In the genomic region with DNA sequence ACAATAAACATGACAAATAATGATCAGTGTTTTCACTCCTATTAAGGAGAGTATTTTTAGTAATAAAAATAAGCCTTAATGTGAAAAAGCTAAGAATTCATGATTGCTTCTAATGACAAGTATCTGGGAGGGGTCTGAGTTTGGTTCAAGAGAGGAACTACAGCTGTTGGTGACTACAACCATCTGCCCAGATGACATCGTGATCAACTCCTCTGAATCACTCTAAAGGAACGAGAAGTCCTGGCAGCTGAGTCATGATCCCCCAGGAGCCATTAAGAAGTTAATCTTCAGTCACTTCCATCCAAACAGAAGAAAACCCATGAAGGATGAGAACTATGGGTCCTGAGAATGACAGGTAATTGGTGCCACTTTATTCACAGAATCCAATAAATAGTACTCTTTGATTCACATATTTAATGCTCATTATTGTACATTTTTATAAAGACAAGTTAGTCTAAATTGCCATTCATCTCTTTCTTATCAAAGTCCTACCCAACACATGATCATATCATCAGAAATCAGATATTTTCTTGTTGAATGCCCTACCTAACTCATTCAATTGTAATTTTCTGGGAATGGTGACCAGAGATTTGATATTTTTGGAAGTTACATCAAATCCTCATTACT, we compare ENCODE assay signal across 9 cellular contexts. TPM values are rescaled to one million over a fixed set of nuclear protein-coding genes. Genes with fewer than 3 reads are reported as not detected.
DNase-seq lines count a peak whose midpoint lies in the region; ATAC-seq and TF ChIP-seq lines count a peak whose summit lies in the region.
"Had no signal": no experiment of that assay in that cellular context is flagged by ENCODE, and none has a peak within 500 bp of the region (broad histone marks: within the 10 kb centered on the region; RNA-seq: fewer than 3 reads in every experiment).

No MANE protein-coding gene starts in this region.

- no peak for TF ChIP-seq CTCF in IMR-90 (conservative IDR thresholded peaks at IDR 0.05; ENCODE audit: low read depth, low read length)
- TF ChIP-seq CTCF in brain microvascular endothelial cell (IDR thresholded peaks at IDR 0.05; ENCODE audit: low read depth, low read length, missing control alignments) = no peak
- no peak for TF ChIP-seq CTCF in left lung (IDR thresholded peaks at IDR 0.05)

- H2AFZ ChIP-seq in ACC112 (ENCODE audit: low read length, unreplicated experiment) = no peak overlapping the region
- no peak overlapping the region for H2AFZ ChIP-seq in IMR-90 (replicated peaks; ENCODE audit: low read length, poor library complexity)

- H3K4me3 ChIP-seq in ACC112 (ENCODE audit: low read depth, low read length) = peak overlapping the region; percentile 41
- no peak overlapping the region for H3K4me3 ChIP-seq in IMR-90 (ENCODE audit: insufficient read depth, low read depth, low read length)
- H3K4me3 ChIP-seq in brain microvascular endothelial cell (ENCODE audit: low read depth, low read length) = no peak overlapping the region
- H3K4me3 ChIP-seq in left lung = no peak overlapping the region

- no peak overlapping the region for H3K18ac ChIP-seq in IMR-90 (ENCODE audit: low read depth, low read length)

- H3K56ac ChIP-seq in IMR-90 (ENCODE audit: extremely low read depth, insufficient read depth, low read length) = no peak overlapping the region

- H3K4me1 ChIP-seq in ACC112 (ENCODE audit: control insufficient read depth, insufficient read depth, low read length, unreplicated experiment) = peaks cover 84% of the 10 kb centered on the region
- peaks cover 14% of the 10 kb centered on the region for H3K4me1 ChIP-seq in IMR-90 (ENCODE audit: control insufficient read depth, insufficient read depth, low read length)
- H3K4me1 ChIP-seq in left lung = peaks cover 36 to 69% of the 10 kb centered on the region in 2 donors

- H2BK5ac ChIP-seq in IMR-90 (ENCODE audit: low read depth, low read length, poor library complexity, severe bottlenecking) = peak overlapping the region; percentile 91

- no CpG with 5 or more reads among the region's 2 CpGs for WGBS in IMR-90 (ENCODE audit: extremely low coverage in 2 of 2, insufficient read length in 1 of 2), 2 experiments

- intact Hi-C loops in IMR-90 (cut with micrococcal nuclease) = loop anchor here (2.0 kb wide), 1 partner anchor 27 kb away; no protein-coding TSS in a partner anchor
- intact Hi-C loops in left lung (cut with DNase I) = no loop called here

- peak overlapping the region; percentile 32; the same call in 1 of the 2 replicates for H2BK120ac ChIP-seq in IMR-90 (ENCODE audit: low read depth, low read length)

- peak overlapping the region in 1 of 2 experiments; percentile 41; a peak in 1 of 4 replicates for H4K8ac ChIP-seq in IMR-90 (ENCODE audit: low read depth in 2 of 2, low read length in 2 of 2)

- no peak overlapping the region for H2AK5ac ChIP-seq in IMR-90 (ENCODE audit: low read depth, low read length)

- POLR2A ChIA-PET in IMR-90 (lab: Charles Lee; ENCODE audit: unreplicated experiment) = no interaction called here

- no peak overlapping the region for H2AK9ac ChIP-seq in IMR-90 (replicated peaks; ENCODE audit: low read depth, low read length, poor library complexity)

- dilution Hi-C loops in IMR-90 (cut with HindIII; ENCODE audit: low sequenced_read_pairs, unreplicated experiment) = no loop called here

- no peak overlapping the region for H3K9ac ChIP-seq in IMR-90 (ENCODE audit: low read depth, low read length)

- H3K9me3 ChIP-seq in IMR-90 (ENCODE audit: control insufficient read depth, insufficient read depth, low read length) (no peaks in the 10 kb centered on the region), left lung (no peaks in the 10 kb centered on the region)

- no peak overlapping the region; the same call in 1 of the 2 replicates for H3K23ac ChIP-seq in IMR-90 (ENCODE audit: low read depth, low read length)

- H2BK20ac ChIP-seq in IMR-90 (ENCODE audit: low read depth, low read length) = peak overlapping the region; percentile 47; the same call in 1 of the 2 replicates

- H3K14ac ChIP-seq in IMR-90 (replicated peaks; ENCODE audit: low read depth, low read length) = no peak overlapping the region

- H3K27me3 ChIP-seq in ACC112 (ENCODE audit: insufficient read depth, low read length) = no peaks in the 10 kb centered on the region
- H3K27me3 ChIP-seq in IMR-90 (ENCODE audit: control insufficient read depth, insufficient read depth, low read length) = no peaks in the 10 kb centered on the region
- no peaks in the 10 kb centered on the region for H3K27me3 ChIP-seq in brain microvascular endothelial cell (replicated peaks)
- no peaks in the 10 kb centered on the region for H3K27me3 ChIP-seq in left lung

- CTCF ChIA-PET in IMR-90 (lab: Yijun Ruan, JAX) = interaction anchor here (1.3 to 3.7 kb wide), 3 partner anchors 28 to 47 kb away, joined by 3 to 20 read pairs (median 6); no protein-coding TSS in a partner anchor

- H4K5ac ChIP-seq in IMR-90 (ENCODE audit: low read depth, low read length) = no peak overlapping the region

- peaks cover 6 to 25% of the 10 kb centered on the region in 2 experiments; a peak in 3 of 4 replicates for H3K79me1 ChIP-seq in IMR-90 (ENCODE audit: low read depth in 1 of 2, low read length in 2 of 2)

- DNase-seq in IMR-90 (peak; percentile 97), brain microvascular endothelial cell (peak; percentile 98), left lung (peak in 1 of 2 donors; percentile 46), cerebellar nuclear complex (lab: John Stamatoyannopoulos, UW) (no peak), NCI-H345 treated with DMSO at 0.1 percent for 48 hours (lab: John Stamatoyannopoulos, UW; ENCODE audit: unreplicated experiment) (no peak), GOT3 (lab: John Stamatoyannopoulos, UW) (no peak)
- DNase-seq: NCI-H510A treated with DMSO at 0.1 percent for 48 hours had no signal

- no peak for TF ChIP-seq RAD21 in IMR-90 (IDR thresholded peaks at IDR 0.05; ENCODE audit: low read length)

- H3K9me1 ChIP-seq in IMR-90 (ENCODE audit: insufficient read depth, low read length) = 0 out of 2 replicates have a peak, but pooled peaks cover 2% of the 10 kb centered on the region

- peak; percentile 81 for ATAC-seq in IMR-90 (ENCODE audit: low read depth)
- ATAC-seq in left lung = peak; percentile 64
- no peak for ATAC-seq in GM18870 (IDR thresholded peaks at IDR 0.05; ENCODE audit: unreplicated experiment)

- peaks cover 4% of the 10 kb centered on the region for H3K36me3 ChIP-seq in ACC112 (ENCODE audit: insufficient read depth, low read length)
- peaks cover 14% of the 10 kb centered on the region for H3K36me3 ChIP-seq in IMR-90 (ENCODE audit: control insufficient read depth, insufficient read depth, low read length)
- peaks cover 31% of the 10 kb centered on the region for H3K36me3 ChIP-seq in brain microvascular endothelial cell (replicated peaks)
- peaks cover 0 to 9% of the 10 kb centered on the region in 2 donors for H3K36me3 ChIP-seq in left lung

- in situ Hi-C loops in IMR-90 (cut with MboI; ENCODE audit: low sequenced_read_pairs) (no loop called here), brain microvascular endothelial cell (cut with HindIII; ENCODE audit: low pct_ligation_motif_present, low sequenced_read_pairs) (no loop called here)

- TSS peak; percentile 88 for BruUV-seq in IMR-90 (replicated peaks; lab: Mats Ljungman, UMichigan)

- H3K79me2 ChIP-seq in ACC112 (ENCODE audit: control insufficient read depth, insufficient read depth, low read length, unreplicated experiment) = peaks cover 69% of the 10 kb centered on the region

- peak overlapping the region; percentile 0; the same call in 1 of the 2 replicates for H3K4me2 ChIP-seq in IMR-90 (ENCODE audit: low read depth, low read length)

- H4K20me1 ChIP-seq in IMR-90 (ENCODE audit: insufficient read depth, low read length) = peaks cover 4% of the 10 kb centered on the region; the same call in 1 of the 2 replicates

- H3K27ac ChIP-seq in ACC112 (ENCODE audit: low read depth, low read length) = peak overlapping the region; percentile 100
- peak overlapping the region; percentile 8; the same call in 1 of the 2 replicates for H3K27ac ChIP-seq in IMR-90 (ENCODE audit: insufficient read depth, low read length)
- H3K27ac ChIP-seq in brain microvascular endothelial cell = peak overlapping the region; percentile 99
- H3K27ac ChIP-seq in left lung = peak overlapping the region; percentile 39 to 86

- TF ChIP-seq POLR2A in IMR-90 (IDR thresholded peaks at IDR 0.05; ENCODE audit: low read depth, low read length) = no peak

- H2BK15ac ChIP-seq in IMR-90 (ENCODE audit: low read depth, low read length) = no peak overlapping the region

- peak overlapping the region; percentile 52; the same call in 1 of the 2 replicates for H3K4ac ChIP-seq in IMR-90 (ENCODE audit: low read depth, low read length)

- H4K91ac ChIP-seq in IMR-90 (ENCODE audit: insufficient read depth, low read depth, low read length) = no peak overlapping the region

TF ChIP-seq in IMR-90, 13 proteins besides CTCF, POLR2A, EP300 and RAD21 (continues in another document):
- TF ChIP-seq, protein P1, sequence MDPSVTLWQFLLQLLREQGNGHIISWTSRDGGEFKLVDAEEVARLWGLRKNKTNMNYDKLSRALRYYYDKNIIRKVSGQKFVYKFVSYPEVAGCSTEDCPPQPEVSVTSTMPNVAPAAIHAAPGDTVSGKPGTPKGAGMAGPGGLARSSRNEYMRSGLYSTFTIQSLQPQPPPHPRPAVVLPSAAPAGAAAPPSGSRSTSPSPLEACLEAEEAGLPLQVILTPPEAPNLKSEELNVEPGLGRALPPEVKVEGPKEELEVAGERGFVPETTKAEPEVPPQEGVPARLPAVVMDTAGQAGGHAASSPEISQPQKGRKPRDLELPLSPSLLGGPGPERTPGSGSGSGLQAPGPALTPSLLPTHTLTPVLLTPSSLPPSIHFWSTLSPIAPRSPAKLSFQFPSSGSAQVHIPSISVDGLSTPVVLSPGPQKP (IDR thresholded peaks at IDR 0.05; ENCODE audit: borderline replicate concordance, low read depth, low read length) = no peak
- no peak for TF ChIP-seq CEBPB (IDR thresholded peaks at IDR 0.05; ENCODE audit: low read depth, low read length)
- TF ChIP-seq FOS (IDR thresholded peaks at IDR 0.05; ENCODE audit: low read depth, low read length) = peak; percentile 87
- no peak for TF ChIP-seq SMC3 (IDR thresholded peaks at IDR 0.05; ENCODE audit: low read depth, low read length)
- no peak for TF ChIP-seq MXI1 (IDR thresholded peaks at IDR 0.05; ENCODE audit: borderline replicate concordance, low read depth, low read length)
- no peak for TF ChIP-seq MAFK (IDR thresholded peaks at IDR 0.05; ENCODE audit: low read depth, low read length)
- peak; percentile 43; the same call in 1 of the 2 replicates for TF ChIP-seq MAZ (IDR thresholded peaks at IDR 0.05; ENCODE audit: borderline replicate concordance, low read depth, low read length)

RNA-seq across cellular contexts. Expression of a gene that starts 6.8 kb away (rescaled TPM):
- total RNA-seq in IMR-90 (2012; rRNA removed) (83.0 and 93.9 TPM in 2 replicates), left lung (100 to 1,000 TPM; 187 to 300 TPM)
- 25.6 and 33.9 TPM in 2 replicates for polyA plus RNA-seq in IMR-90 (2012; rRNA removed)
- 5.4 and 6.5 TPM in 2 replicates for polyA plus RNA-seq in IMR-90 (2012; cell fraction: cytosol; rRNA removed)
- polyA plus RNA-seq in IMR-90 (2012; cell fraction: nucleus; rRNA removed; ENCODE audit: low replicate concordance) = 2.1 and 22.1 TPM in 2 replicates

Comparison
In these comparisons a context has a peak if more than half of its experiments do, and no peak if none do; other contexts are left out.
1. H3K27ac ChIP-seq: peak in every context shown above with its lines; median percentile 100 in ACC112; 99 in brain microvascular endothelial cell; 62 in left lung; 8 in IMR-90.
2. DNase-seq: peak in IMR-90 (single experiment) and brain microvascular endothelial cell (single experiment); none in cerebellar nuclear complex (0 of 2), NCI-H345 treated with DMSO at 0.1 percent for 48 hours (single experiment) and GOT3 (single experiment).